Comparison of ENCODE assay signal across 8 cellular contexts in genomic region chr1:234731371-234732085, GRCh38.
DNase-seq lines count a peak whose midpoint lies in the region; ATAC-seq and TF ChIP-seq lines count a peak whose summit lies in the region.

No MANE protein-coding gene starts in this region.

- H3K18ac ChIP-seq in IMR-90 (ENCODE audit: low read depth, low read length), result peak overlapping the region; percentile 81

- WGBS in IMR-90 (ENCODE audit: extremely low coverage in 2 of 2, insufficient read length in 1 of 2), 2 experiments, result no CpG with 5 or more reads among the region's 11 CpGs

- H4K8ac ChIP-seq in IMR-90 (ENCODE audit: low read depth in 2 of 2, low read length in 2 of 2), result peak overlapping the region; percentile 64 to 67

- no peaks in the 10 kb centered on the region for H3K27me3 Mint-ChIP-seq in Caco-2 (ENCODE audit: insufficient read depth, unreplicated experiment)
- no peaks in the 10 kb centered on the region for H3K27me3 Mint-ChIP-seq in natural killer cell treated with Interleukin-12 subunit alpha and Interleukin-12 subunit beta and Interleukin-15 and Interleukin-18, amount 100 ng/mL, for 72 hours

- no peak for TF ChIP-seq POLR2A in IMR-90 (IDR thresholded peaks at IDR 0.05; ENCODE audit: low read depth, low read length)

- dilution Hi-C loops in IMR-90 (cut with HindIII; ENCODE audit: low sequenced_read_pairs, unreplicated experiment), result loop anchor here (25.0 kb wide), 1 partner anchor 106 kb away; no protein-coding TSS in a partner anchor

- H3K4me3 ChIP-seq in Caco-2 (ENCODE audit: low read depth, low read length) (no peak overlapping the region), IMR-90 (ENCODE audit: insufficient read depth, low read depth, low read length) (no peak overlapping the region), HAP-1 (no peak overlapping the region)

- H3K23ac ChIP-seq in IMR-90 (ENCODE audit: low read depth, low read length), result peak overlapping the region; percentile 60; the same call in 1 of the 2 replicates

- no TSS peak for BruUV-seq in Caco-2 (replicated peaks; lab: Mats Ljungman, UMichigan)
- no TSS peak for BruUV-seq in IMR-90 (replicated peaks; lab: Mats Ljungman, UMichigan)

- in situ Hi-C loops in IMR-90 (cut with MboI; ENCODE audit: low sequenced_read_pairs), result no loop called here
- in situ Hi-C loops in HAP-1 (cut with MboI; ENCODE audit: low sequenced_read_pairs), result loop anchor here (10.0 to 25.0 kb wide), 2 partner anchors 106 to 353 kb away; no protein-coding TSS in a partner anchor

- POLR2A ChIA-PET in Caco-2 (lab: Charles Lee), result no interaction called here
- POLR2A ChIA-PET in IMR-90 (lab: Charles Lee; ENCODE audit: unreplicated experiment), result interaction anchor here (0.6 kb wide), 1 partner anchor 22 kb away, joined by 3 read pairs; no protein-coding TSS in a partner anchor

- H3K9me1 ChIP-seq in IMR-90 (ENCODE audit: insufficient read depth, low read length), result peaks cover 39% of the 10 kb centered on the region

- peak overlapping the region; percentile 48 for H2AK9ac ChIP-seq in IMR-90 (replicated peaks; ENCODE audit: low read depth, low read length, poor library complexity)

- peak overlapping the region; percentile 68 for H2AFZ ChIP-seq in IMR-90 (replicated peaks; ENCODE audit: low read length, poor library complexity)

- H3K4me1 Mint-ChIP-seq in Caco-2 (ENCODE audit: low read depth, unreplicated experiment), result peaks cover 56% of the 10 kb centered on the region
- peaks cover 44 to 48% of the 10 kb centered on the region in 2 donors for H3K4me1 Mint-ChIP-seq in natural killer cell treated with Interleukin-12 subunit alpha and Interleukin-12 subunit beta and Interleukin-15 and Interleukin-18, amount 100 ng/mL, for 72 hours (ENCODE audit: low read depth in 2 of 2)

- H4K20me1 ChIP-seq in IMR-90 (ENCODE audit: insufficient read depth, low read length), result no peaks in the 10 kb centered on the region

- DNase-seq in Caco-2 (no peak), IMR-90 (peak; percentile 93), SW 1271 (lab: John Stamatoyannopoulos, UW) (no peak), HAP-1 (ENCODE audit: low spot score in 2 of 2) (no peak)
- peak in 1 of 2 donors; percentile 43 for DNase-seq in activated naive CD4-positive, alpha-beta T cell treated with anti-CD3 and anti-CD28 coated beads, Interleukin-2, amount 50 U/mL, for 72 hours (ENCODE audit: low spot score in 2 of 2)
- DNase-seq in natural killer cell treated with Interleukin-12 subunit alpha and Interleukin-12 subunit beta and Interleukin-15 and Interleukin-18, amount 100 ng/mL, for 72 hours (ENCODE audit: low spot score), result no peak
- DNase-seq in NK-92 treated with Interleukin-12 subunit alpha and Interleukin-12 subunit beta, amount 100 ng/mL, for 24 hours (lab: John Stamatoyannopoulos, UW), result no peak

- H2BK15ac ChIP-seq in IMR-90 (ENCODE audit: low read depth, low read length), result peak overlapping the region; percentile 90; the same call in 2 of the 3 replicates

- peak overlapping the region; percentile 86; the same call in 1 of the 2 replicates for H3K14ac ChIP-seq in IMR-90 (replicated peaks; ENCODE audit: low read depth, low read length)

- H3K4me1 ChIP-seq in Caco-2, result peaks cover 36% of the 10 kb centered on the region
- peaks cover 25% of the 10 kb centered on the region for H3K4me1 ChIP-seq in IMR-90 (ENCODE audit: control insufficient read depth, insufficient read depth, low read length)
- no peaks in the 10 kb centered on the region for H3K4me1 ChIP-seq in HAP-1

- peak overlapping the region; percentile 93 for H2AK5ac ChIP-seq in IMR-90 (ENCODE audit: low read depth, low read length)

- peak overlapping the region; percentile 46 for H3K56ac ChIP-seq in IMR-90 (ENCODE audit: extremely low read depth, insufficient read depth, low read length)

- ATAC-seq in GM21423 (IDR thresholded peaks at IDR 0.05; ENCODE audit: unreplicated experiment), result peak; percentile 39
- peak; percentile 78 for ATAC-seq in IMR-90 (ENCODE audit: low read depth)
- peak; percentile 92 to 95 for ATAC-seq in activated naive CD4-positive, alpha-beta T cell treated with anti-CD3 and anti-CD28 coated beads, Interleukin-2, amount 50 U/mL, for 72 hours
- ATAC-seq in natural killer cell treated with Interleukin-12 subunit alpha and Interleukin-12 subunit beta and Interleukin-15 and Interleukin-18, amount 100 ng/mL, for 72 hours, result peak; percentile 91 to 94

- peak overlapping the region; percentile 88 for H3K4ac ChIP-seq in IMR-90 (ENCODE audit: low read depth, low read length)

- no peak for TF ChIP-seq CTCF in Caco-2 (IDR thresholded peaks at IDR 0.05; ENCODE audit: insufficient read depth in 1 of 2, low read depth in 1 of 2, low read length in 1 of 2, severe bottlenecking in 1 of 2, unreplicated experiment in 1 of 2)
- no peak for TF ChIP-seq CTCF in IMR-90 (conservative IDR thresholded peaks at IDR 0.05; ENCODE audit: low read depth, low read length)

- H3K36me3 Mint-ChIP-seq in Caco-2 (ENCODE audit: insufficient read depth, unreplicated experiment), result no peaks in the 10 kb centered on the region
- H3K36me3 Mint-ChIP-seq in activated naive CD4-positive, alpha-beta T cell treated with anti-CD3 and anti-CD28 coated beads, Interleukin-2, amount 50 U/mL, for 72 hours, result peaks cover 0 to 36% of the 10 kb centered on the region in 2 donors
- no peaks in the 10 kb centered on the region for H3K36me3 Mint-ChIP-seq in natural killer cell treated with Interleukin-12 subunit alpha and Interleukin-12 subunit beta and Interleukin-15 and Interleukin-18, amount 100 ng/mL, for 72 hours

- H3K9ac ChIP-seq in IMR-90 (ENCODE audit: low read depth, low read length), result peak overlapping the region; percentile 12; the same call in 1 of the 2 replicates

- H3K4me2 ChIP-seq in IMR-90 (ENCODE audit: low read depth, low read length), result peak overlapping the region; percentile 20; the same call in 1 of the 2 replicates

- no peaks in the 10 kb centered on the region for H3K9me3 Mint-ChIP-seq in Caco-2 (ENCODE audit: unreplicated experiment)
- H3K9me3 Mint-ChIP-seq in activated naive CD4-positive, alpha-beta T cell treated with anti-CD3 and anti-CD28 coated beads, Interleukin-2, amount 50 U/mL, for 72 hours, result no peaks in the 10 kb centered on the region
- no peaks in the 10 kb centered on the region for H3K9me3 Mint-ChIP-seq in natural killer cell treated with Interleukin-12 subunit alpha and Interleukin-12 subunit beta and Interleukin-15 and Interleukin-18, amount 100 ng/mL, for 72 hours

- peak overlapping the region; percentile 92 for H4K91ac ChIP-seq in IMR-90 (ENCODE audit: insufficient read depth, low read depth, low read length)

- H3K36me3 ChIP-seq in Caco-2 (ENCODE audit: control insufficient read depth, insufficient read depth, low read length), result no peaks in the 10 kb centered on the region
- H3K36me3 ChIP-seq in IMR-90 (ENCODE audit: control insufficient read depth, insufficient read depth, low read length), result no peaks in the 10 kb centered on the region
- H3K36me3 ChIP-seq in HAP-1 (replicated peaks), result no peaks in the 10 kb centered on the region

- peak overlapping the region; percentile 88 for H2BK20ac ChIP-seq in IMR-90 (ENCODE audit: low read depth, low read length)

- no peak overlapping the region for H3K4me3 Mint-ChIP-seq in Caco-2 (ENCODE audit: unreplicated experiment)
- peak overlapping the region; percentile 81 for H3K4me3 Mint-ChIP-seq in natural killer cell treated with Interleukin-12 subunit alpha and Interleukin-12 subunit beta and Interleukin-15 and Interleukin-18, amount 100 ng/mL, for 72 hours

- peak overlapping the region; percentile 60 for H3K27ac Mint-ChIP-seq in Caco-2 (ENCODE audit: unreplicated experiment)
- peak overlapping the region; percentile 87 to 93 for H3K27ac Mint-ChIP-seq in activated naive CD4-positive, alpha-beta T cell treated with anti-CD3 and anti-CD28 coated beads, Interleukin-2, amount 50 U/mL, for 72 hours
- H3K27ac Mint-ChIP-seq in natural killer cell treated with Interleukin-12 subunit alpha and Interleukin-12 subunit beta and Interleukin-15 and Interleukin-18, amount 100 ng/mL, for 72 hours, result peak overlapping the region; percentile 95 to 97

- H3K9me3 ChIP-seq in Caco-2, result no peaks in the 10 kb centered on the region
- H3K9me3 ChIP-seq in IMR-90 (ENCODE audit: control insufficient read depth, insufficient read depth, low read length), result no peaks in the 10 kb centered on the region
- no peaks in the 10 kb centered on the region for H3K9me3 ChIP-seq in HAP-1

- intact Hi-C loops in Caco-2 (cut with micrococcal nuclease; ENCODE audit: unreplicated experiment) (no loop called here), IMR-90 (cut with micrococcal nuclease) (no loop called here)

- CTCF ChIA-PET in Caco-2 (lab: Charles Lee), result no interaction called here
- CTCF ChIA-PET in IMR-90 (lab: Yijun Ruan, JAX), result no interaction called here

- peak overlapping the region; percentile 71 for H3K27ac ChIP-seq in IMR-90 (ENCODE audit: insufficient read depth, low read length)

- H3K27me3 ChIP-seq in Caco-2 (replicated peaks; ENCODE audit: control insufficient read depth, insufficient read depth, low read length), result no peaks in the 10 kb centered on the region
- no peaks in the 10 kb centered on the region for H3K27me3 ChIP-seq in IMR-90 (ENCODE audit: control insufficient read depth, insufficient read depth, low read length)
- H3K27me3 ChIP-seq in HAP-1 (ENCODE audit: low read depth), result no peaks in the 10 kb centered on the region

- peak overlapping the region; percentile 84 for H2BK5ac ChIP-seq in IMR-90 (ENCODE audit: low read depth, low read length, poor library complexity, severe bottlenecking)

- H2BK120ac ChIP-seq in IMR-90 (ENCODE audit: low read depth, low read length), result peak overlapping the region; percentile 94

- peak overlapping the region; percentile 62 for H4K5ac ChIP-seq in IMR-90 (ENCODE audit: low read depth, low read length)

- TF ChIP-seq RAD21 in IMR-90 (IDR thresholded peaks at IDR 0.05; ENCODE audit: low read length), result no peak

- H3K79me1 ChIP-seq in IMR-90 (ENCODE audit: low read depth in 1 of 2, low read length in 2 of 2), result no peaks in the 10 kb centered on the region

TF ChIP-seq in IMR-90, 13 proteins besides CTCF, POLR2A, EP300 and RAD21:
- TF ChIP-seq SMC3 (IDR thresholded peaks at IDR 0.05; ENCODE audit: low read depth, low read length) (peak; percentile 24; the same call in 1 of the 2 replicates), BHLHE40 (IDR thresholded peaks at IDR 0.05; ENCODE audit: low read depth, low read length) (0 out of 2 replicates have a peak, but pooled peaks have one; percentile 11), NFE2L2 (IDR thresholded peaks at IDR 0.05; ENCODE audit: low read depth, low read length) (0 out of 2 replicates have a peak, but pooled peaks have one; percentile 6), FOS (IDR thresholded peaks at IDR 0.05; ENCODE audit: low read depth, low read length) (peak; percentile 90), RCOR1 (IDR thresholded peaks at IDR 0.05; ENCODE audit: insufficient replicate concordance, low read length) (no peak)

Comparison
In these comparisons a context has a peak if more than half of its experiments do, and no peak if none do; other contexts are left out.
1. ATAC-seq: peak in every context shown above with its lines; median percentile 94 in activated naive CD4-positive, alpha-beta T cell treated with anti-CD3 and anti-CD28 coated beads, Interleukin-2, amount 50 U/mL, for 72 hours; 92 in natural killer cell treated with Interleukin-12 subunit alpha and Interleukin-12 subunit beta and Interleukin-15 and Interleukin-18, amount 100 ng/mL, for 72 hours; 78 in IMR-90; 39 in GM21423.